ENCODE assay signal across 9 cellular contexts in the genomic region with DNA sequence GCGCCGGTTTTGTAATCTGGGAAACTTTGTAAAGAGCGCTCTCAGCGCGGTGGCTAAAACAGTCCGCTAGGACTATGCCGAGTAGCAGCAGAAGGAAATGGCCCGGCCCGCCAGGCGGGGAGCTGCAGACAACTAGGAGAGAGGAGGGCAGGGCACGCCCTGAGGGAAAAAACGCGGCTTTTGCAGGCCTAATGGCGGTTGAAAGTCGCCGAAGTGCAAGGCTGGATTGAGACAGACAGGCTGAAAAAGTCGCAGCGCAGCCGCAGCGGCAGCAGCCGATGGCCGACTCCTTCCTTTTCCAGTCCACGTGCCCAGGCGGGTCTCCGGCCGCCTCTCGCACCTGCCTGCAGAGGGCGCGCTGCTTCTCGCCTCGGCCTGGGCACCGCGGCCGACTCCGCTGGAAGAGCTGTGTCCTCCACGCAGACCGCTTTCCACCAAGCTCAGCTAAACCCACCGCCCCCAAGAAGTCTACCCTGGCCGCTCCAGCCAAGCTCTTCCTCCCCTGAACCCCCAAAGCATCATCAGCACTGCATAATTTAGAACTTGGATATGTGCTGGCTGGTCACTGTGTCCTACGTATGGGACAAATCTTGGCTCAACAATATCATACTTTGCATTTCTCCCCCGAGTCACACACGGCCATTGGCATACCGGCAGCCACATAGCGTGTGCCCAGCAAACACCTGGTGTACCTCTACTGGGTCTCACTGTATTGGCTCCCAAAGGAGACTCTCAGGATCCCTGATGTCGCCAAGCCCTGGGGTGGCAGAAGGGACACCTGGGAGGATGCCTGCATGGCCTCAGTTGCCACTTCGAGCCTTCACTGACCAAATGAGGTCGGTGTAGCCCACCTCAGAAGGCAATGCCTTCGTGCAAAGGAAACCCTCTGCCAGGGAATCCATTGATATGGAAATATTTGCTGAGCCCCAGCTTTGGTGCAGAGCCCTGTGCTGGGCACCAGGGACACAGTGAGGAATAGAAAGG. TPM values are rescaled to one million over a fixed set of nuclear protein-coding genes. Genes with fewer than 3 reads are reported as not detected.
DNase-seq lines count a peak whose midpoint lies in the region; ATAC-seq and TF ChIP-seq lines count a peak whose summit lies in the region.
"Had no signal": no experiment of that assay in that cellular context is flagged by ENCODE, and none has a peak within 500 bp of the region (broad histone marks: within the 10 kb centered on the region; RNA-seq: fewer than 3 reads in every experiment).

No MANE protein-coding gene starts in this region.

- H3K27me3 Mint-ChIP-seq in endodermal cell (ENCODE audit: insufficient read depth): peaks cover 11% of the 10 kb centered on the region

- H3K9me3 Mint-ChIP-seq in endodermal cell: peaks cover 58% of the 10 kb centered on the region

- H3K9ac ChIP-seq in endodermal cell (ENCODE audit: extremely low read depth, low read length, poor library complexity, severe bottlenecking): no peak overlapping the region

- H3K27me3 ChIP-seq in endodermal cell (ENCODE audit: control insufficient read depth, insufficient read depth, low read length, poor library complexity, severe bottlenecking): no peaks in the 10 kb centered on the region
- no peaks in the 10 kb centered on the region for H3K27me3 ChIP-seq in mononuclear cell (ENCODE audit: insufficient read depth, low read length)

- no peaks in the 10 kb centered on the region for H3K4me1 Mint-ChIP-seq in endodermal cell

- peak; percentile 87 for ATAC-seq in HG02678 (IDR thresholded peaks at IDR 0.05; ENCODE audit: unreplicated experiment)

- TF ChIP-seq CTCF in endodermal cell (conservative IDR thresholded peaks at IDR 0.05): peak; percentile 79

- peak; percentile 46 to 71 (median 59) for DNase-seq in NCI-H1417 (lab: John Stamatoyannopoulos, UW)
- DNase-seq in NCI-H1417 treated with DMSO at 0.1 percent for 48 hours (lab: John Stamatoyannopoulos, UW): no peak
- DNase-seq in NCI-H345 (lab: John Stamatoyannopoulos, UW): peak; percentile 51
- DNase-seq in activated CD8-positive, alpha-beta memory T cell treated with anti-CD3 and anti-CD28 coated beads for 1 hour (ENCODE audit: extremely low read depth in 1 of 2, low read depth in 1 of 2): peak; percentile 8 to 32
- peak; percentile 88 for DNase-seq in endodermal cell
- peak; percentile 75 for DNase-seq in stimulated activated CD8-positive, alpha-beta memory T cell treated with anti-CD3 and anti-CD28 coated beads, Interleukin-4, amount 100 ng/mL, for 48 hours

- H3K27ac Mint-ChIP-seq in endodermal cell: no peak overlapping the region

- H3K4me1 ChIP-seq in endodermal cell (ENCODE audit: control insufficient read depth, insufficient read depth, low read length): peaks cover 6% of the 10 kb centered on the region
- H3K4me1 ChIP-seq in mononuclear cell (ENCODE audit: insufficient read depth, low read length): peaks cover 9% of the 10 kb centered on the region

- H3K4me3 Mint-ChIP-seq in endodermal cell: peak overlapping the region; percentile 54

- no peaks in the 10 kb centered on the region for H3K36me3 Mint-ChIP-seq in endodermal cell (ENCODE audit: low read depth)

- H3K36me3 ChIP-seq in endodermal cell (ENCODE audit: control insufficient read depth, insufficient read depth, low read length): no peaks in the 10 kb centered on the region

- H3K27ac ChIP-seq in endodermal cell (ENCODE audit: low read depth, low read length): no peak overlapping the region
- H3K27ac ChIP-seq: C4-2B had no signal

- H3K4me3 ChIP-seq in endodermal cell (ENCODE audit: low read length) (no peak overlapping the region), mononuclear cell (ENCODE audit: low read length) (peak overlapping the region; percentile 23)

- H3K9me3 ChIP-seq in endodermal cell (ENCODE audit: control insufficient read depth, low read length): no peaks in the 10 kb centered on the region
- H3K9me3 ChIP-seq in mononuclear cell (ENCODE audit: low read depth, low read length): no peaks in the 10 kb centered on the region

- WGBS in endodermal cell (ENCODE audit: insufficient coverage in 1 of 2, insufficient read length in 1 of 2), 2 experiments: 12 to 25% methylated on average over 14 to 45 of the region's 48 CpGs

RNA-seq across cellular contexts. Expression of a gene that starts 14.5 kb away (rescaled TPM):
- total RNA-seq in endodermal cell (100 to 1,000 TPM; 321 TPM), mononuclear cell (177 TPM)
- 339 TPM for polyA plus RNA-seq in endodermal cell (2013, experiment 1 of 2)
- polyA plus RNA-seq in endodermal cell (2013, experiment 2 of 2): 304 TPM
